ENCODE assay signal across 36 cellular contexts in genomic region chr4:59834943-59835342, GRCh38.
"Had no signal": no experiment of that assay in that cellular context is flagged by ENCODE, and none has a peak within 500 bp of the region (broad histone marks: within the 10 kb centered on the region; RNA-seq: fewer than 3 reads in every experiment).

No MANE protein-coding gene starts in this region.

- H3K9me3 ChIP-seq: adrenal gland, body of pancreas, breast epithelium had no signal

- H3K27ac ChIP-seq: adrenal gland, body of pancreas, brain microvascular endothelial cell, breast epithelium, WERI-Rb-1 had no signal

- H3K4me3 Mint-ChIP-seq: activated B cell treated with CpG ODN at 0.5 μM for 24 hours; activated CD4-positive, alpha-beta memory T cell treated with anti-CD3 and anti-CD28 coated beads for 36 hours; activated CD4-positive, alpha-beta T cell treated with anti-CD3 and anti-CD28 coated beads, Interleukin-2, amount 10 ng/mL, durations not matched to agents 24 days and 14 days; activated CD8-positive, alpha-beta T cell treated with anti-CD3 and anti-CD28 coated beads for 36 hours; activated naive CD4-positive, alpha-beta T cell treated with anti-CD3 and anti-CD28 coated beads for 36 hours; activated naive CD8-positive, alpha-beta T cell treated with anti-CD3 and anti-CD28 coated beads for 36 hours; activated T-cell treated with anti-CD3 and anti-CD28 coated beads, Interleukin-2, amount 50 U/mL, for 4 hours; activated T-cell treated with anti-CD3 and anti-CD28 coated beads, Interleukin-2, amount 50 U/mL, for 72 hours; activated T-helper 1 cell treated with anti-CD3 and anti-CD28 coated beads, Interleukin-12 subunit alpha, Interleukin-12 subunit beta, Interleukin-2, Interleukin-4 antibody, amounts not matched to agents 30 ng/mL and 10 ng/mL and 1 ng/mL, durations not matched to agents 14 hours and 24 hours and 36 hours; activated T-helper 17 cell treated with anti-CD3 and anti-CD28 coated beads, Interleukin-2, amount 50 U/mL, for 72 hours; T-helper 1 cell treated with Interleukin-12 subunit alpha and Interleukin-12 subunit beta and Interleukin-4 antibody, amounts not matched to agents 30 μg/mL and 1 μg/mL, for 36 hours; T-helper 2 cell treated with Interferon-gamma antibody and Interleukin-4, amounts not matched to agents 5 μg/mL and 100 μg/mL, for 36 hours had no signal

- H3K36me3 Mint-ChIP-seq: activated CD4-positive, alpha-beta memory T cell treated with anti-CD3 and anti-CD28 coated beads for 36 hours; activated naive CD4-positive, alpha-beta T cell treated with anti-CD3 and anti-CD28 coated beads, Interleukin-2, amount 50 U/mL, for 72 hours; activated naive CD8-positive, alpha-beta T cell treated with anti-CD3 and anti-CD28 coated beads for 36 hours had no signal

- FAIRE-seq: astrocyte had no signal

- H3K9me3 Mint-ChIP-seq: activated B cell treated with CpG ODN at 0.5 μM for 24 hours; activated CD4-positive, alpha-beta T cell treated with anti-CD3 and anti-CD28 coated beads, Interleukin-2, amount 10 ng/mL, durations not matched to agents 24 days and 14 days; activated naive CD4-positive, alpha-beta T cell treated with anti-CD3 and anti-CD28 coated beads for 36 hours; activated naive CD8-positive, alpha-beta T cell treated with anti-CD3 and anti-CD28 coated beads for 36 hours; activated T-cell treated with anti-CD3 and anti-CD28 coated beads, Interleukin-2, amount 50 U/mL, for 4 hours; T-helper 1 cell treated with Interleukin-12 subunit alpha and Interleukin-12 subunit beta and Interleukin-4 antibody, amounts not matched to agents 30 μg/mL and 1 μg/mL, for 36 hours had no signal

- H3K27me3 Mint-ChIP-seq: activated B cell treated with CpG ODN at 0.5 μM for 24 hours; activated CD4-positive, alpha-beta memory T cell treated with anti-CD3 and anti-CD28 coated beads for 36 hours; activated CD4-positive, alpha-beta T cell treated with anti-CD3 and anti-CD28 coated beads, Interleukin-2, amount 10 ng/mL, durations not matched to agents 24 days and 14 days; activated CD8-positive, alpha-beta T cell treated with anti-CD3 and anti-CD28 coated beads for 36 hours; activated naive CD8-positive, alpha-beta T cell treated with anti-CD3 and anti-CD28 coated beads for 36 hours; activated T-helper 17 cell treated with anti-CD3 and anti-CD28 coated beads, Interleukin-2, amount 50 U/mL, for 72 hours had no signal

- H3K4me3 ChIP-seq: adrenal gland, body of pancreas, breast epithelium had no signal

- ATAC-seq: activated CD8-positive, alpha-beta T cell treated with anti-CD3 and anti-CD28 coated beads for 36 hours; activated naive CD4-positive, alpha-beta T cell treated with anti-CD3 and anti-CD28 coated beads, Interleukin-2, amount 50 U/mL, for 72 hours; activated T-cell treated with anti-CD3 and anti-CD28 coated beads, Interleukin-2, amount 50 U/mL, for 4 hours; activated T-cell treated with anti-CD3 and anti-CD28 coated beads, Interleukin-2, amount 50 U/mL, for 72 hours; activated T-helper 17 cell treated with anti-CD3 and anti-CD28 coated beads, Interleukin-2, amount 50 U/mL, for 72 hours; body of pancreas had no signal

- H3K4me1 ChIP-seq: adrenal gland, body of pancreas, breast epithelium had no signal

- H3K27me3 ChIP-seq: adrenal gland, body of pancreas, brain microvascular endothelial cell, breast epithelium had no signal

- H3K4me1 Mint-ChIP-seq: activated B cell treated with CpG ODN at 0.5 μM for 24 hours; activated CD4-positive, alpha-beta T cell treated with anti-CD3 and anti-CD28 coated beads, Interleukin-2, amount 10 ng/mL, durations not matched to agents 24 days and 14 days; activated naive CD8-positive, alpha-beta T cell treated with anti-CD3 and anti-CD28 coated beads for 36 hours; activated T-helper 17 cell treated with anti-CD3 and anti-CD28 coated beads, Interleukin-2, amount 50 U/mL, for 72 hours had no signal

- H3K36me3 ChIP-seq: adrenal gland, brain microvascular endothelial cell, breast epithelium, WERI-Rb-1 had no signal

- H3K27ac Mint-ChIP-seq: activated B cell treated with CpG ODN at 0.5 μM for 24 hours; activated CD4-positive, alpha-beta memory T cell treated with anti-CD3 and anti-CD28 coated beads for 36 hours; activated CD4-positive, alpha-beta T cell treated with anti-CD3 and anti-CD28 coated beads, Interleukin-2, amount 10 ng/mL, durations not matched to agents 24 days and 14 days; activated CD8-positive, alpha-beta T cell treated with anti-CD3 and anti-CD28 coated beads for 36 hours; activated naive CD4-positive, alpha-beta T cell treated with anti-CD3 and anti-CD28 coated beads for 36 hours; activated naive CD4-positive, alpha-beta T cell treated with anti-CD3 and anti-CD28 coated beads, Interleukin-2, amount 50 U/mL, for 72 hours; activated naive CD8-positive, alpha-beta T cell treated with anti-CD3 and anti-CD28 coated beads for 36 hours; activated T-cell treated with anti-CD3 and anti-CD28 coated beads, Interleukin-2, amount 50 U/mL, for 72 hours; activated T-helper 1 cell treated with anti-CD3 and anti-CD28 coated beads, Interleukin-12 subunit alpha, Interleukin-12 subunit beta, Interleukin-2, Interleukin-4 antibody, amounts not matched to agents 30 ng/mL and 10 ng/mL and 1 ng/mL, durations not matched to agents 14 hours and 24 hours and 36 hours; activated T-helper 17 cell treated with anti-CD3 and anti-CD28 coated beads, Interleukin-2, amount 50 U/mL, for 72 hours; T-helper 1 cell treated with Interleukin-12 subunit alpha and Interleukin-12 subunit beta and Interleukin-4 antibody, amounts not matched to agents 30 μg/mL and 1 μg/mL, for 36 hours; T-helper 2 cell treated with Interferon-gamma antibody and Interleukin-4, amounts not matched to agents 5 μg/mL and 100 μg/mL, for 36 hours had no signal

- DNase-seq: activated B cell treated with CpG ODN at 0.5 μM for 24 hours; activated CD4-positive, alpha-beta memory T cell treated with anti-CD3 and anti-CD28 coated beads for 36 hours; activated CD4-positive, alpha-beta T cell treated with anti-CD3 and anti-CD28 coated beads for 4 hours; activated CD4-positive, alpha-beta T cell treated with anti-CD3 and anti-CD28 coated beads, Interleukin-2, amount 10 ng/mL, durations not matched to agents 24 days and 14 days; activated CD4-positive, alpha-beta T cell treated with anti-CD3 and anti-CD28 coated beads, Interleukin-2, amount 50 U/mL, for 1 hour; activated CD4-positive, alpha-beta T cell treated with anti-CD3 and anti-CD28 coated beads, Interleukin-2, amount 50 U/mL, for 4 hours; activated CD4-positive, CD25-positive, alpha-beta regulatory T cell treated with anti-CD3 and anti-CD28 coated beads, Interleukin-2, amount 50 U/mL, for 72 hours; activated CD8-positive, alpha-beta memory T cell treated with anti-CD3 and anti-CD28 coated beads, Interleukin-2, amount 50 U/mL, for 4 hours; activated CD8-positive, alpha-beta T cell treated with anti-CD3 and anti-CD28 coated beads for 36 hours; activated effector memory CD4-positive, alpha-beta T cell treated with anti-CD3 and anti-CD28 coated beads, Interleukin-2, amount 50 U/mL, for 16 hours; activated gamma-delta T cell treated with Interleukin-2 at 50 U/mL for 16 hours; activated naive CD4-positive, alpha-beta T cell; activated naive CD4-positive, alpha-beta T cell treated with anti-CD3 and anti-CD28 coated beads for 36 hours; activated naive CD4-positive, alpha-beta T cell treated with anti-CD3 and anti-CD28 coated beads, Interleukin-2, amount 50 U/mL, for 16 hours; activated naive CD8-positive, alpha-beta T cell treated with anti-CD3 and anti-CD28 coated beads for 36 hours; activated T-cell treated with anti-CD3 and anti-CD28 coated beads for 4 hours; activated T-cell treated with anti-CD3 and anti-CD28 coated beads, Interleukin-2, amount 50 U/mL, for 1 hour; activated T-cell treated with anti-CD3 and anti-CD28 coated beads, Interleukin-2, amount 50 U/mL, for 4 hours; activated T-cell treated with anti-CD3 and anti-CD28 coated beads, Interleukin-2, amount 50 U/mL, for 72 hours; adrenal gland; amniotic stem cell; aorta; body of pancreas; brain microvascular endothelial cell; central memory CD4-positive, alpha-beta T cell; T-helper 1 cell; T-helper 2 cell; T-helper 9 cell; WERI-Rb-1 had no signal
